Comparison of ENCODE assay signal across 8 cellular contexts in the genomic region with DNA sequence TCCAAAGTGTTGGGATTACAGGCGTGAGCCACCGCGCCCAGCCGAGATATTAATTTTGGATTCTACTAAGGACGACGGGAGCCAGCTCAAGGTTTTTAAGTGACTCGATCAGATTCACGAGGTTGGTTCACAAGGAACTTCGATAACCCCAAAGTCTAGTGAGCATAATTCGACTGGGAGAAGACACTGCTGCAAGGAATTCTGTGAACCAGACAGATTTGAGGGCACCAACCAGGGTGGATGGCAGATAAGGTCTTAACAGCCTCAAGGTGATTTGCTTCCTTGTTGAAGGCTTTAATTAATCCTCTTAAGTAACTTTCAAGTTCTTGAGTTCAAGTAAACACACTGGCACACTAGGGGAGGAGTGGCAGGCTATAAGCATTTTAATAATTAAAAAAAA. TPM values are rescaled to one million over a fixed set of nuclear protein-coding genes. Genes with fewer than 3 reads are reported as not detected.
DNase-seq lines count a peak whose midpoint lies in the region; ATAC-seq and TF ChIP-seq lines count a peak whose summit lies in the region.

No MANE protein-coding gene starts in this region.

- H3K4me1 ChIP-seq in A673 (ENCODE audit: insufficient read depth, low read length, poor library complexity, severe bottlenecking) = no peaks in the 10 kb centered on the region
- peaks cover 9 to 38% of the 10 kb centered on the region in 2 donors for H3K4me1 ChIP-seq in left lung
- peaks cover 0 to 29% (median 23%) of the 10 kb centered on the region in 4 donors for H3K4me1 ChIP-seq in tibial artery

- in situ Hi-C loops in astrocyte of the cerebellum (cut with HindIII; ENCODE audit: low sequenced_read_pairs) = no loop called here

- no peaks in the 10 kb centered on the region for H3K36me3 ChIP-seq in A673 (ENCODE audit: insufficient read depth, low read length, poor library complexity, severe bottlenecking)
- H3K36me3 ChIP-seq in left lung = peaks cover 0 to 2% of the 10 kb centered on the region in 2 donors
- peaks cover 0 to 15% (median 1%) of the 10 kb centered on the region in 3 donors for H3K36me3 ChIP-seq in tibial artery

- POLR2A ChIA-PET in A673 (lab: Charles Lee; ENCODE audit: low non-redundant PET) = interaction anchor here (0.5 to 0.6 kb wide), 2 partner anchors 304 to 1346 kb away, joined by 3 to 4 read pairs; no protein-coding TSS in a partner anchor

- peak overlapping the region; percentile 98 for H3K27ac ChIP-seq in A673 (ENCODE audit: low read depth, low read length, poor library complexity, severe bottlenecking)
- H3K27ac ChIP-seq in HL-60 (replicated peaks) = peak overlapping the region; percentile 91
- peak overlapping the region; percentile 94 to 99 for H3K27ac ChIP-seq in left lung
- peak overlapping the region; percentile 94 to 98 for H3K27ac ChIP-seq in tibial artery

- DNase-seq in A673 (ENCODE audit: low spot score) = peak; percentile 3
- no peak for DNase-seq in HL-60 (ENCODE audit: low read depth in 1 of 2, low spot score in 1 of 2)
- DNase-seq in astrocyte of the cerebellum (ENCODE audit: low read depth) = no peak
- no peak for DNase-seq in left lung
- DNase-seq in tibial artery = no peak
- no peak for DNase-seq in T1000 (lab: John Stamatoyannopoulos, UW)

- ATAC-seq in left lung (no peak), HG03135 (IDR thresholded peaks at IDR 0.05; ENCODE audit: unreplicated experiment) (no peak), HG02840 (IDR thresholded peaks at IDR 0.05; ENCODE audit: low FRiP score, unreplicated experiment) (no peak)

- H3K4me3 ChIP-seq in A673 (ENCODE audit: low read depth, low read length, poor library complexity, severe bottlenecking) = peak overlapping the region; percentile 99
- peak overlapping the region; percentile 39 for H3K4me3 ChIP-seq in HL-60 (replicated peaks; ENCODE audit: insufficient read depth, low read length)
- H3K4me3 ChIP-seq in astrocyte of the cerebellum (ENCODE audit: low read depth, low read length) = peak overlapping the region; percentile 95
- H3K4me3 ChIP-seq in left lung = peak overlapping the region; percentile 91 to 92
- peak overlapping the region; percentile 88 to 96 for H3K4me3 ChIP-seq in tibial artery

- CTCF ChIA-PET in A673 (lab: Charles Lee) = interaction anchor here (0.6 to 1.8 kb wide), 4 partner anchors 44 to 133 kb away, joined by 3 to 23 read pairs (median 6); partner anchors contain the start of gene NEMF

- no TSS peak for BruUV-seq in A673 (replicated peaks; lab: Mats Ljungman, UMichigan)

- H3K27me3 ChIP-seq in A673 (replicated peaks; ENCODE audit: insufficient read depth, low read depth, low read length, poor library complexity) (no peaks in the 10 kb centered on the region), HL-60 (ENCODE audit: insufficient read depth, poor library complexity, severe bottlenecking) (no peaks in the 10 kb centered on the region), left lung (no peaks in the 10 kb centered on the region), tibial artery (no peaks in the 10 kb centered on the region)

- no peak for TF ChIP-seq CTCF in A673 (conservative IDR thresholded peaks at IDR 0.05; ENCODE audit: low read depth, low read length)
- no peak for TF ChIP-seq CTCF in HL-60 (IDR thresholded peaks at IDR 0.05; ENCODE audit: insufficient read depth, low read length)
- no peak for TF ChIP-seq CTCF in astrocyte of the cerebellum (IDR thresholded peaks at IDR 0.05; ENCODE audit: low read depth, low read length, missing control alignments)
- no peak for TF ChIP-seq CTCF in left lung (IDR thresholded peaks at IDR 0.05)
- no peak for TF ChIP-seq CTCF in tibial artery (IDR thresholded peaks at IDR 0.05)

- H3K9me3 ChIP-seq in A673 (ENCODE audit: low read depth, low read length, poor library complexity, severe bottlenecking) = no peaks in the 10 kb centered on the region
- no peaks in the 10 kb centered on the region for H3K9me3 ChIP-seq in left lung
- no peaks in the 10 kb centered on the region for H3K9me3 ChIP-seq in tibial artery

- intact Hi-C loops in A673 (cut with micrococcal nuclease; ENCODE audit: unreplicated experiment) = no loop called here
- intact Hi-C loops in left lung (cut with DNase I) = no loop called here
- intact Hi-C loops in tibial artery (cut with DNase I; ENCODE audit: low total_unique reads) = loop anchor here (5.0 kb wide), 1 partner anchor 75 kb away; the partner anchor contains the start of gene KLHDC1

RNA-seq across cellular contexts. Expression of gene KLHDC2, which starts 1.1 kb away (rescaled TPM):
- total RNA-seq in A673 (2021) = 34.0 and 39.6 TPM in 2 replicates
- total RNA-seq in left lung = 10 to 100 TPM; 32.6 to 49.8 TPM

Comparison
In these comparisons a context has a peak if more than half of its experiments do, and no peak if none do; other contexts are left out.
1. H3K4me3 ChIP-seq: peak in every context shown above with its lines; median percentile 99 in A673; 95 in astrocyte of the cerebellum; 92 in tibial artery; 92 in left lung; 39 in HL-60.